Comparison of ENCODE assay signal across 24 cellular contexts in the genomic region with DNA sequence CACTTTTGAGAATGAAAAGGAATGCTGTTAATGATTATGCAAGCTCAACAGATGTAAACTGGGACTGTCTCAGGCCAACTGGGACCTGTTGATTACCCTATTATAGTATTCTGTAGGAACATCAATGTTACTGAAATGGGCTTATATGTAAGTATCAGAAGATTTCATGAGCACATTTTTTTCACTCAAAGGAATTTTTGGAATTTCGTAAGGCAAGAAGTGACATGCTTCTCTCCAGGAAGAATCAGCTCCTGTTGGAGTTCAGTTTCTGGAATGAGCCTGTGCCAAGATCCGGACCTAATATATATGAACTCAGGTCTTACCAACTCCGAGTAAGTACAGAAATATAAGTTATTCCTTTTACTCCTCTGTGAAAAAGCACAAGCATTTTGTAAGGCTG.
"Had no signal": no experiment of that assay in that cellular context is flagged by ENCODE, and none has a peak within 500 bp of the region (broad histone marks: within the 10 kb centered on the region; RNA-seq: fewer than 3 reads in every experiment).

No MANE protein-coding gene starts in this region.

- H3K27me3 ChIP-seq: hepatocyte, left lung, pancreas, suprapubic skin, tibial artery, upper lobe of right lung had no signal

- FAIRE-seq: pancreas, urothelium cell line had no signal

- H3K4me3 ChIP-seq: hepatocyte, left lung, lower lobe of right lung, pancreas, prostate gland, skin epidermis, suprapubic skin, thoracic aorta, tibial artery, upper lobe of right lung had no signal

- DNase-seq: islet precursor cell; kidney glomerular epithelial cell; left colon; left lung; lower lobe of right lung; naive thymus-derived CD8-positive, alpha-beta T cell; nucleus accumbens; pancreas; posterior cingulate gyrus; retina; right cardiac atrium; stimulated activated CD4-positive, alpha-beta T cell treated with anti-CD3 and anti-CD28 coated beads, Interleukin-12 subunit alpha, Interleukin-12 subunit beta, amount 100 ng/mL, for 4 hours; stimulated activated CD4-positive, alpha-beta T cell treated with anti-CD3 and anti-CD28 coated beads, Interleukin-4, amount 100 ng/mL, for 24 hours; stimulated activated naive CD4-positive, alpha-beta T cell; tibial artery; upper lobe of right lung had no signal

- H3K36me3 ChIP-seq: prostate gland had no signal

- ATAC-seq: left colon; left lung; lower lobe of right lung; naive thymus-derived CD8-positive, alpha-beta T cell; pancreas; right cardiac atrium; sciatic nerve; stimulated activated effector memory CD8-positive, alpha-beta T cell treated with anti-CD3 and anti-CD28 coated beads, Interleukin-12 subunit alpha, Interleukin-12 subunit beta, amount 100 ng/mL, for 72 hours; upper lobe of right lung had no signal

- H3K27ac ChIP-seq: hepatocyte, left lung, lower lobe of right lung, pancreas, prostate gland, skin epidermis, suprapubic skin, thoracic aorta, tibial artery, upper lobe of right lung had no signal
